Comparison of ENCODE assay signal across 8 cellular contexts in the genomic region with DNA sequence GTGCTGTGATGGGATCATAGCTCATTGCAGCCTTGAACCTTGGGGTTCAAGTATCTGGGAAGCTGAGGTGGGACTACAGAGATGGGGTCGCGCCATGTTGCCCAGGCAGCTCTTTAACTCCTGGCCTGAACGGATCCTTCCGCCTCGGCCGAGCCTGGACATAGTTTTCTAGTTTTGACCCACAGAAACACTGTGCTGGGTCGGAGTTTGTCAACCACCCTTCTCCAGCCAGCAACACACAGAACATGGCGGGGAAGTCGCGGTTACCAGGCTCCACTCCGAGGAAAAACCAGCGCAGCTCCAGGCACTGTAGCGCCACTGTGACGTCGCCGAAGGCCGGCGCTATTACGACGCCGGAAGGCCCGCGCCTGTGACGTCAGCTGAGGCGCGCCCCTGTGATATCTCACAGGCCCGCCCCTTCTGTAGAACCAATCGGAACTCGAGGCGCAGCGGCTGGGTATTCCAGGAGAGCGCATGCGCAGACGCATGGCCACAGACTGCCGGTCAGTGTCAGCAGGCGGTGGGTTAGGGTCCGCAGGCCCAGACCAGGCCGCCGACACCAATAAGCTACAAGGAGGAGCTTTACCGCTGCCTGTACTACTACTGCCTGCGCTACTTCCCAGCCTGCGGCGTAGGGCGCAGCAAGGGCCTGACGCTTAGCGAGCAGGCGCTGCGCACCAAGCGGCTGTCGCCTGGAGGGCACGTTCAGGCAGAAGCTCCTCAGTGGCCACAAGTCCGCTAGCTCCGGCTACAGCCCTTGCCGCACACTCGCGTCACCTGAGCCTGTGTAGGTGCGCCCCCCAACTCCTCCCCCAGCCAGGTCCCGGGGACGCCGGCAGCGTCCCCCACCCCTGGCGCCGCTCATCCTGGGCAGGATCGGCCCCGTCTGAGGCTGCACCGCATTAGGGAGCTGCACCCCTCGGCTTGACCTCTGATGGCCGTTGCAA.
DNase-seq lines count a peak whose midpoint lies in the region; ATAC-seq, FAIRE-seq and TF ChIP-seq lines count a peak whose summit lies in the region.

No MANE protein-coding gene starts in this region.

- H3K4me3 ChIP-seq in keratinocyte (ENCODE audit: control insufficient read depth in 2 of 3, extremely low read depth in 1 of 3, insufficient read depth in 2 of 3, low read depth in 1 of 3, low read length in 3 of 3) = peak overlapping the region; percentile 62 to 87 (median 81)

- peak overlapping the region; percentile 95 for H3K27ac ChIP-seq in keratinocyte (ENCODE audit: control insufficient read depth, insufficient read depth, low read length)

- H3K9me3 ChIP-seq in keratinocyte (ENCODE audit: control insufficient read depth, low read depth, low read length) = no peaks in the 10 kb centered on the region

- TF ChIP-seq CTCF in AG09319 (IDR thresholded peaks at IDR 0.05; ENCODE audit: low read depth, low read length) (no peak; the same call in 1 of the 2 replicates), keratinocyte (optimal IDR thresholded peaks at IDR 0.05 in 1 of 3, IDR thresholded peaks at IDR 0.05 in 1 of 3, conservative IDR thresholded peaks at IDR 0.05 in 1 of 3; ENCODE audit: extremely low read depth in 1 of 3, insufficient read depth in 2 of 3, low read length in 3 of 3) (peak in 2 of 3 experiments; percentile 8 to 14)

- peaks cover 15% of the 10 kb centered on the region for H3K4me1 ChIP-seq in keratinocyte (ENCODE audit: control insufficient read depth, extremely low read depth, insufficient read depth, low read length)

- FAIRE-seq in keratinocyte (lab: Jason Lieb, UNC) = no peak

- dilution Hi-C loops in keratinocyte (cut with MboI; ENCODE audit: extremely low pct_ligation_motif_present, low sequenced_read_pairs) = no loop called here

- no peaks in the 10 kb centered on the region for H3K9me1 ChIP-seq in keratinocyte (ENCODE audit: control insufficient read depth, extremely low read depth, insufficient read depth, low read length)

- no peaks in the 10 kb centered on the region for H3K27me3 ChIP-seq in keratinocyte (ENCODE audit: control insufficient read depth, extremely low read depth, insufficient read depth, low read length)

- H3K79me2 ChIP-seq in keratinocyte (ENCODE audit: control insufficient read depth, insufficient read depth, low read length) = no peaks in the 10 kb centered on the region

- no peaks in the 10 kb centered on the region for H4K20me1 ChIP-seq in keratinocyte (ENCODE audit: control insufficient read depth, extremely low read depth, insufficient read depth, low read length)

- TF ChIP-seq POLR2A in GM18951 (IDR thresholded peaks at IDR 0.05; ENCODE audit: extremely low read depth, insufficient read depth, insufficient read length) = peak; percentile 97

- peak; percentile 97 for ATAC-seq in HG03196 (IDR thresholded peaks at IDR 0.05; ENCODE audit: unreplicated experiment)

- DNase-seq in AG09319 (ENCODE audit: extremely low read depth, low read depth) (peak; percentile 94), NCI-H345 (lab: John Stamatoyannopoulos, UW) (peak; percentile 98), cerebellar cortex (ENCODE audit: low spot score) (peak; percentile 98), keratinocyte (ENCODE audit: low read depth, low spot score) (peak; percentile 83)
- DNase-seq in activated CD4-positive, CD25-positive, alpha-beta regulatory T cell treated with anti-CD3 and anti-CD28 coated beads, Interleukin-2, amount 50 U/mL, for 16 hours (ENCODE audit: low read depth, low spot score) = peak; percentile 92
- DNase-seq in stimulated activated CD4-positive, alpha-beta T cell treated with anti-CD3 and anti-CD28 coated beads, Interleukin-15, amount 100 ng/mL, for 1 hour (ENCODE audit: low read depth in 1 of 2, low spot score in 1 of 2) = peak; percentile 88 to 92

- peak overlapping the region; percentile 94 for H3K4me2 ChIP-seq in keratinocyte (ENCODE audit: control insufficient read depth, extremely low read depth, insufficient read depth, low read depth, low read length)

- H2AFZ ChIP-seq in keratinocyte (ENCODE audit: control insufficient read depth, low read length) = peak overlapping the region; percentile 100

- peak overlapping the region; percentile 92 for H3K9ac ChIP-seq in keratinocyte (ENCODE audit: control insufficient read depth, extremely low read depth, insufficient read depth, low read length)

- in situ Hi-C loops in GM18951 (cut with MboI; ENCODE audit: low sequenced_read_pairs, unreplicated experiment) = no loop called here

- H3K36me3 ChIP-seq in keratinocyte (ENCODE audit: control insufficient read depth in 2 of 2, extremely low read depth in 1 of 2, insufficient read depth in 2 of 2, low read length in 2 of 2) = no peaks in the 10 kb centered on the region

Comparison
In these comparisons a context has a peak if more than half of its experiments do, and no peak if none do; other contexts are left out.
1. Peak in every context shown above with its lines: DNase-seq, ATAC-seq, H3K4me3 ChIP-seq and H3K27ac ChIP-seq.